26 cellular contexts compared by ENCODE assay signal in genomic region chr1:231693361-231694080, GRCh38.
DNase-seq lines count a peak whose midpoint lies in the region; ATAC-seq and TF ChIP-seq lines count a peak whose summit lies in the region.
"Had no signal": no experiment of that assay in that cellular context is flagged by ENCODE, and none has a peak within 500 bp of the region (broad histone marks: within the 10 kb centered on the region; RNA-seq: fewer than 3 reads in every experiment).

No MANE protein-coding gene starts in this region.

- H3F3A ChIP-seq in SK-N-SH (replicated peaks; ENCODE audit: insufficient read depth): no peaks in the 10 kb centered on the region

- no peak overlapping the region for H3K4me2 ChIP-seq in SK-N-SH
- H3K4me2 ChIP-seq: hepatocyte had no signal

- H3K27me3 ChIP-seq in gastrocnemius medialis: no peaks in the 10 kb centered on the region
- H3K27me3 ChIP-seq in SK-N-SH (ENCODE audit: insufficient read depth): no peaks in the 10 kb centered on the region
- no peaks in the 10 kb centered on the region for H3K27me3 ChIP-seq in CD8-positive, alpha-beta memory T cell (ENCODE audit: insufficient read depth, low read length, poor library complexity, severe bottlenecking)
- H3K27me3 ChIP-seq: hepatocyte, neutrophil, SJSA1, tibial artery had no signal

- H3K4me1 ChIP-seq in gastrocnemius medialis: peaks cover 14 to 18% of the 10 kb centered on the region in 2 donors
- H3K4me1 ChIP-seq in SK-N-SH (ENCODE audit: control insufficient read depth in 1 of 2, insufficient read depth in 2 of 2, low read depth in 1 of 2, low read length in 1 of 2): peaks cover 0 to 47% of the 10 kb centered on the region in 2 experiments; a peak in 2 of 4 replicates
- no peaks in the 10 kb centered on the region for H3K4me1 ChIP-seq in CD8-positive, alpha-beta memory T cell (ENCODE audit: insufficient read depth, low read length)
- H3K4me1 ChIP-seq: prostate gland, SJSA1 had no signal

- H3K27me3 Mint-ChIP-seq in activated CD8-positive, alpha-beta memory T cell treated with anti-CD3 and anti-CD28 coated beads, Interleukin-2, amount 10 ng/mL, durations not matched to agents 7 days and 5 days: no peaks in the 10 kb centered on the region
- peaks cover 0 to 2% of the 10 kb centered on the region in 2 donors for H3K27me3 Mint-ChIP-seq in CD8-positive, alpha-beta memory T cell
- H3K27me3 Mint-ChIP-seq: activated naive CD4-positive, alpha-beta T cell treated with anti-CD3 and anti-CD28 coated beads, Interleukin-2, amount 50 U/mL, for 24 hours had no signal

- H3K36me3 ChIP-seq in gastrocnemius medialis (no peaks in the 10 kb centered on the region), SK-N-SH (replicated peaks in 1 of 2; ENCODE audit: control insufficient read depth in 1 of 2, insufficient read depth in 2 of 2, low read length in 1 of 2) (no peaks in the 10 kb centered on the region)
- H3K36me3 ChIP-seq in CD8-positive, alpha-beta memory T cell (ENCODE audit: insufficient read depth, low read length): no peaks in the 10 kb centered on the region
- H3K36me3 ChIP-seq: prostate gland, SJSA1, tibial artery had no signal

- CTCF ChIA-PET in activated CD8-positive, alpha-beta memory T cell treated with anti-CD3 and anti-CD28 coated beads, Interleukin-2, amount 10 ng/mL, durations not matched to agents 7 days and 5 days (lab: Charles Lee): no interaction called here
- CTCF ChIA-PET in SK-N-SH (lab: Yijun Ruan, JAX): no interaction called here
- CTCF ChIA-PET in CD8-positive, alpha-beta memory T cell (lab: Charles Lee): no interaction called here

- H3K36me3 Mint-ChIP-seq in activated CD8-positive, alpha-beta memory T cell treated with anti-CD3 and anti-CD28 coated beads, Interleukin-2, amount 10 ng/mL, durations not matched to agents 7 days and 5 days: no peaks in the 10 kb centered on the region
- H3K36me3 Mint-ChIP-seq in CD8-positive, alpha-beta memory T cell: peaks cover 4 to 21% (median 18%) of the 10 kb centered on the region in 3 donors

- no peak for TF ChIP-seq CTCF in gastrocnemius medialis (IDR thresholded peaks at IDR 0.05 in 4 of 5, conservative IDR thresholded peaks at IDR 0.05 in 1 of 5)
- no peak for TF ChIP-seq CTCF in SK-N-SH (IDR thresholded peaks at IDR 0.05)

- no peak overlapping the region for H3K9ac ChIP-seq in SK-N-SH

- H2AFZ ChIP-seq in SK-N-SH (ENCODE audit: low read depth): no peak overlapping the region
- H2AFZ ChIP-seq: hepatocyte had no signal

- H3K9me3 ChIP-seq in gastrocnemius medialis (no peaks in the 10 kb centered on the region), SK-N-SH (no peaks in the 10 kb centered on the region)
- H3K9me3 ChIP-seq in CD8-positive, alpha-beta memory T cell (ENCODE audit: low read length): no peaks in the 10 kb centered on the region
- H3K9me3 ChIP-seq: neutrophil, prostate gland, SJSA1, tibial artery had no signal

- H3K4me3 Mint-ChIP-seq in activated CD8-positive, alpha-beta memory T cell treated with anti-CD3 and anti-CD28 coated beads, Interleukin-2, amount 10 ng/mL, durations not matched to agents 7 days and 5 days: no peak overlapping the region
- no peak overlapping the region for H3K4me3 Mint-ChIP-seq in CD8-positive, alpha-beta memory T cell
- H3K4me3 Mint-ChIP-seq: activated naive CD4-positive, alpha-beta T cell treated with anti-CD3 and anti-CD28 coated beads, Interleukin-2, amount 50 U/mL, for 24 hours; activated T-helper 1 cell treated with anti-CD3 and anti-CD28 coated beads, Interleukin-12 subunit alpha, Interleukin-12 subunit beta, Interleukin-2, Interleukin-4 antibody, amounts not matched to agents 30 ng/mL and 10 ng/mL and 1 ng/mL, durations not matched to agents 14 hours and 24 hours and 36 hours; T-helper 1 cell treated with Interleukin-12 subunit alpha and Interleukin-12 subunit beta and Interleukin-4 antibody, amounts not matched to agents 30 μg/mL and 1 μg/mL, for 36 hours had no signal

- no peak for TF ChIP-seq POLR2A in gastrocnemius medialis (IDR thresholded peaks at IDR 0.05)

- no peak overlapping the region for H3K27ac Mint-ChIP-seq in activated CD8-positive, alpha-beta memory T cell treated with anti-CD3 and anti-CD28 coated beads, Interleukin-2, amount 10 ng/mL, durations not matched to agents 7 days and 5 days
- H3K27ac Mint-ChIP-seq in CD8-positive, alpha-beta memory T cell: no peak overlapping the region
- H3K27ac Mint-ChIP-seq: activated naive CD4-positive, alpha-beta T cell treated with anti-CD3 and anti-CD28 coated beads, Interleukin-2, amount 50 U/mL, for 24 hours; activated T-helper 1 cell treated with anti-CD3 and anti-CD28 coated beads, Interleukin-12 subunit alpha, Interleukin-12 subunit beta, Interleukin-2, Interleukin-4 antibody, amounts not matched to agents 30 ng/mL and 10 ng/mL and 1 ng/mL, durations not matched to agents 14 hours and 24 hours and 36 hours; T-helper 1 cell treated with Interleukin-12 subunit alpha and Interleukin-12 subunit beta and Interleukin-4 antibody, amounts not matched to agents 30 μg/mL and 1 μg/mL, for 36 hours had no signal

- TF ChIP-seq RAD21 in SK-N-SH (IDR thresholded peaks at IDR 0.05; ENCODE audit: low read length): no peak

- H3K4me1 Mint-ChIP-seq in activated CD8-positive, alpha-beta memory T cell treated with anti-CD3 and anti-CD28 coated beads, Interleukin-2, amount 10 ng/mL, durations not matched to agents 7 days and 5 days: no peaks in the 10 kb centered on the region
- peaks cover 0 to 4% (median 4%) of the 10 kb centered on the region in 3 donors for H3K4me1 Mint-ChIP-seq in CD8-positive, alpha-beta memory T cell

- peak overlapping the region; percentile 47 to 72 (median 62) for H3K27ac ChIP-seq in gastrocnemius medialis
- no peak overlapping the region; a peak in 1 of 4 replicates for H3K27ac ChIP-seq in SK-N-SH (ENCODE audit: low read depth in 2 of 2, low read length in 1 of 2)
- H3K27ac ChIP-seq in CD8-positive, alpha-beta memory T cell (ENCODE audit: low read depth, low read length): no peak overlapping the region
- H3K27ac ChIP-seq: 22Rv1, hepatocyte, neutrophil, prostate gland, SJSA1, tibial artery had no signal

- DNase-seq in NCI-H1092 treated with DMSO at 0.1 percent for 48 hours (lab: John Stamatoyannopoulos, UW) (peak; percentile 12), NCI-H1092 (lab: John Stamatoyannopoulos, UW) (no peak), NCI-H2107 treated with DMSO at 0.1 percent for 48 hours (lab: John Stamatoyannopoulos, UW; ENCODE audit: unreplicated experiment) (peak; percentile 60), left cardiac atrium (no peak), gastrocnemius medialis (peak in 1 of 2 donors; percentile 36), SK-N-SH (no peak)
- DNase-seq in activated CD8-positive, alpha-beta memory T cell treated with anti-CD3 and anti-CD28 coated beads, Interleukin-2, amount 10 ng/mL, durations not matched to agents 7 days and 5 days: no peak
- DNase-seq in CD8-positive, alpha-beta memory T cell: no peak
- DNase-seq: activated CD4-positive, alpha-beta T cell treated with anti-CD3 and anti-CD28 coated beads for 4 hours; effector memory CD4-positive, alpha-beta T cell; foreskin melanocyte; KG1; NCI-H2029 treated with DMSO at 0.1 percent for 48 hours; small intestine; stimulated activated CD4-positive, alpha-beta T cell treated with anti-CD3 and anti-CD28 coated beads, Interleukin-2, amount 100 ng/mL, for 24 hours; stimulated activated naive CD4-positive, alpha-beta T cell; tibial artery had no signal

- no peaks in the 10 kb centered on the region for H4K20me1 ChIP-seq in SK-N-SH (ENCODE audit: insufficient read depth)

- ATAC-seq in left cardiac atrium (peak; percentile 12 to 15), gastrocnemius medialis (peak; percentile 29 to 55)
- no peak for ATAC-seq in activated CD8-positive, alpha-beta memory T cell treated with anti-CD3 and anti-CD28 coated beads, Interleukin-2, amount 10 ng/mL, durations not matched to agents 7 days and 5 days

- H3K79me2 ChIP-seq in SK-N-SH (ENCODE audit: insufficient read depth): no peaks in the 10 kb centered on the region
- H3K79me2 ChIP-seq: hepatocyte had no signal

- peak overlapping the region; percentile 29 to 55 (median 32) for H3K4me3 ChIP-seq in gastrocnemius medialis
- no peak overlapping the region for H3K4me3 ChIP-seq in SK-N-SH (ENCODE audit: low read depth in 2 of 2, low read length in 1 of 2)
- H3K4me3 ChIP-seq in CD8-positive, alpha-beta memory T cell (ENCODE audit: low read length): no peak overlapping the region
- H3K4me3 ChIP-seq: hepatocyte, lung, prostate gland, SJSA1, tibial artery had no signal

- no peaks in the 10 kb centered on the region for H3K9me3 Mint-ChIP-seq in activated CD8-positive, alpha-beta memory T cell treated with anti-CD3 and anti-CD28 coated beads, Interleukin-2, amount 10 ng/mL, durations not matched to agents 7 days and 5 days (ENCODE audit: low read depth)
- H3K9me3 Mint-ChIP-seq in CD8-positive, alpha-beta memory T cell: no peaks in the 10 kb centered on the region
- H3K9me3 Mint-ChIP-seq: activated naive CD4-positive, alpha-beta T cell treated with anti-CD3 and anti-CD28 coated beads, Interleukin-2, amount 50 U/mL, for 24 hours; activated T-helper 1 cell treated with anti-CD3 and anti-CD28 coated beads, Interleukin-12 subunit alpha, Interleukin-12 subunit beta, Interleukin-2, Interleukin-4 antibody, amounts not matched to agents 30 ng/mL and 10 ng/mL and 1 ng/mL, durations not matched to agents 14 hours and 24 hours and 36 hours; T-helper 1 cell treated with Interleukin-12 subunit alpha and Interleukin-12 subunit beta and Interleukin-4 antibody, amounts not matched to agents 30 μg/mL and 1 μg/mL, for 36 hours had no signal

- intact Hi-C loops in left cardiac atrium (cut with DNase I) (no loop called here), gastrocnemius medialis (cut with DNase I; ENCODE audit: low total_unique reads) (no loop called here)

- H3K9me2 ChIP-seq in SK-N-SH: no peaks in the 10 kb centered on the region

- 86% methylated on average over 11 of the region's 18 CpGs for WGBS in SK-N-SH (ENCODE audit: low lambda C conversion rate)

- POLR2A ChIA-PET in SK-N-SH (lab: Yijun Ruan, JAX): no interaction called here
- POLR2A ChIA-PET in CD8-positive, alpha-beta memory T cell (lab: Charles Lee): no interaction called here

- TF ChIP-seq EP300 in SK-N-SH (IDR thresholded peaks at IDR 0.05; ENCODE audit: borderline replicate concordance in 1 of 2, low read depth in 1 of 2, low read length in 1 of 2): no peak

- in situ Hi-C loops in gastrocnemius medialis (cut with MboI; ENCODE audit: low sequenced_read_pairs in 4 of 4): no loop called here

TF ChIP-seq in SK-N-SH, 30 proteins besides CTCF, POLR2A, EP300 and RAD21 (continues in another document):
- TF ChIP-seq GATA2 (CRISPR knock-in tag; IDR thresholded peaks at IDR 0.05): no peak
- no peak for TF ChIP-seq JUND (IDR thresholded peaks at IDR 0.05)
- no peak for TF ChIP-seq TEAD4 (IDR thresholded peaks at IDR 0.05; ENCODE audit: borderline replicate concordance, insufficient read depth)
- no peak for TF ChIP-seq RCOR1 (IDR thresholded peaks at IDR 0.05; ENCODE audit: low read length)
- TF ChIP-seq CHD2 (IDR thresholded peaks at IDR 0.05; ENCODE audit: low read length, partially characterized antibody): no peak
- no peak for TF ChIP-seq POLR2AphosphoS5 (IDR thresholded peaks at IDR 0.05; ENCODE audit: low read depth, low read length)

Comparison
In these comparisons a context has a peak if more than half of its experiments do, and no peak if none do; other contexts are left out.
1. DNase-seq: peak in NCI-H1092 treated with DMSO at 0.1 percent for 48 hours (single experiment) and NCI-H2107 treated with DMSO at 0.1 percent for 48 hours (single experiment); none in NCI-H1092 (single experiment), left cardiac atrium (single experiment), activated CD8-positive, alpha-beta memory T cell treated with anti-CD3 and anti-CD28 coated beads, Interleukin-2, amount 10 ng/mL, durations not matched to agents 7 days and 5 days (single experiment), SK-N-SH (single experiment) and CD8-positive, alpha-beta memory T cell (0 of 5).
2. H3K27ac ChIP-seq: peak in gastrocnemius medialis (4 of 4); none in SK-N-SH (0 of 2) and CD8-positive, alpha-beta memory T cell (single experiment).
3. H3K4me3 ChIP-seq: peak in gastrocnemius medialis (4 of 4); none in SK-N-SH (0 of 2) and CD8-positive, alpha-beta memory T cell (single experiment).